Comparison of ENCODE assay signal across 9 cellular contexts in genomic region chr17:48051278-48051677, GRCh38. TPM values are rescaled to one million over a fixed set of nuclear protein-coding genes. Genes with fewer than 3 reads are reported as not detected.
DNase-seq lines count a peak whose midpoint lies in the region; ATAC-seq and TF ChIP-seq lines count a peak whose summit lies in the region.
"Had no signal": no experiment of that assay in that cellular context is flagged by ENCODE, and none has a peak within 500 bp of the region (broad histone marks: within the 10 kb centered on the region; RNA-seq: fewer than 3 reads in every experiment).

No MANE protein-coding gene starts in this region.

- H3K27me3 ChIP-seq in mucosa of rectum (ENCODE audit: control insufficient read depth in 2 of 2, insufficient read depth in 2 of 2, low read length in 2 of 2) (no peaks in the 10 kb centered on the region), vagina (no peaks in the 10 kb centered on the region)

- H3K4me1 Mint-ChIP-seq in natural killer cell treated with Interleukin-12 subunit alpha and Interleukin-12 subunit beta and Interleukin-15 and Interleukin-18, amount 100 ng/mL, for 72 hours (ENCODE audit: low read depth in 2 of 2), result peaks cover 66 to 76% of the 10 kb centered on the region in 2 donors
- H3K4me1 Mint-ChIP-seq in natural killer cell, result peaks cover 65 to 82% of the 10 kb centered on the region in 2 donors

- H3K27me3 Mint-ChIP-seq in natural killer cell treated with Interleukin-12 subunit alpha and Interleukin-12 subunit beta and Interleukin-15 and Interleukin-18, amount 100 ng/mL, for 72 hours, result no peaks in the 10 kb centered on the region
- no peaks in the 10 kb centered on the region for H3K27me3 Mint-ChIP-seq in natural killer cell (ENCODE audit: low read depth in 2 of 2)

- H3K4me3 ChIP-seq in choroid plexus epithelial cell (ENCODE audit: low read depth, low read length) (peak overlapping the region; percentile 81), mucosa of rectum (ENCODE audit: low read length in 2 of 2) (peak overlapping the region; percentile 17 to 37), vagina (peak overlapping the region; percentile 80 to 87)

- peaks cover 23% of the 10 kb centered on the region for H3K36me3 Mint-ChIP-seq in natural killer cell treated with Interleukin-12 subunit alpha and Interleukin-12 subunit beta and Interleukin-15 and Interleukin-18, amount 100 ng/mL, for 72 hours
- no peaks in the 10 kb centered on the region for H3K36me3 Mint-ChIP-seq in natural killer cell

- peak overlapping the region; percentile 51 for H3K4me3 Mint-ChIP-seq in natural killer cell treated with Interleukin-12 subunit alpha and Interleukin-12 subunit beta and Interleukin-15 and Interleukin-18, amount 100 ng/mL, for 72 hours
- H3K4me3 Mint-ChIP-seq in natural killer cell, result no peak overlapping the region

- H3K9me3 ChIP-seq in mucosa of rectum (ENCODE audit: control insufficient read depth in 2 of 2, low read length in 2 of 2), result no peaks in the 10 kb centered on the region
- H3K9me3 ChIP-seq in vagina, result no peaks in the 10 kb centered on the region

- no peak for TF ChIP-seq POLR2A in vagina (IDR thresholded peaks at IDR 0.05)

- DNase-seq in natural killer cell treated with Interleukin-12 subunit alpha and Interleukin-12 subunit beta and Interleukin-15 and Interleukin-18, amount 100 ng/mL, for 72 hours (ENCODE audit: low spot score), result no peak
- DNase-seq in natural killer cell (no peak), choroid plexus epithelial cell (ENCODE audit: low read depth) (no peak), vagina (ENCODE audit: extremely low spot score in 2 of 2) (no peak), GM20000 (ENCODE audit: low spot score) (no peak)
- DNase-seq in stimulated activated CD4-positive, alpha-beta T cell treated with anti-CD3 and anti-CD28 coated beads, Interleukin-4, amount 100 ng/mL, for 24 hours, result no peak
- DNase-seq: NCI-H2171 treated with DMSO at 0.1 percent for 48 hours had no signal

- peak overlapping the region; percentile 99 for H3K27ac ChIP-seq in mucosa of rectum (ENCODE audit: low read depth in 2 of 2, low read length in 2 of 2)
- H3K27ac ChIP-seq in vagina, result peak overlapping the region; percentile 99

- H3K36me3 ChIP-seq in mucosa of rectum (ENCODE audit: control insufficient read depth in 2 of 2, insufficient read depth in 2 of 2, low read length in 2 of 2), result peaks cover 14 to 40% of the 10 kb centered on the region in 2 donors
- peaks cover 0 to 8% of the 10 kb centered on the region in 2 donors for H3K36me3 ChIP-seq in vagina

- H3K9me3 Mint-ChIP-seq in natural killer cell treated with Interleukin-12 subunit alpha and Interleukin-12 subunit beta and Interleukin-15 and Interleukin-18, amount 100 ng/mL, for 72 hours, result no peaks in the 10 kb centered on the region
- no peaks in the 10 kb centered on the region for H3K9me3 Mint-ChIP-seq in natural killer cell

- H3K9ac ChIP-seq in mucosa of rectum (ENCODE audit: low read depth in 1 of 2, low read length in 2 of 2), result peak overlapping the region in 1 of 2 donors; percentile 88

- TF ChIP-seq CTCF in natural killer cell (IDR thresholded peaks at IDR 0.05) (no peak), choroid plexus epithelial cell (conservative IDR thresholded peaks at IDR 0.05; ENCODE audit: low read depth, low read length) (no peak), vagina (IDR thresholded peaks at IDR 0.05) (no peak), GM20000 (IDR thresholded peaks at IDR 0.05; ENCODE audit: extremely low read depth, missing control alignments) (no peak)

- ATAC-seq in natural killer cell treated with Interleukin-12 subunit alpha and Interleukin-12 subunit beta and Interleukin-15 and Interleukin-18, amount 100 ng/mL, for 72 hours, result no peak
- ATAC-seq in natural killer cell (no peak), HG02885 (IDR thresholded peaks at IDR 0.05; ENCODE audit: poor library complexity, unreplicated experiment) (no peak)

- H3K4me1 ChIP-seq in mucosa of rectum (ENCODE audit: control insufficient read depth in 2 of 2, insufficient read depth in 2 of 2, low read length in 2 of 2), result peaks cover 67 to 69% of the 10 kb centered on the region in 2 donors
- peaks cover 79% of the 10 kb centered on the region for H3K4me1 ChIP-seq in vagina

- peak overlapping the region; percentile 60 to 95 for H3K27ac Mint-ChIP-seq in natural killer cell treated with Interleukin-12 subunit alpha and Interleukin-12 subunit beta and Interleukin-15 and Interleukin-18, amount 100 ng/mL, for 72 hours
- peak overlapping the region in 1 of 2 donors; percentile 29 for H3K27ac Mint-ChIP-seq in natural killer cell

- intact Hi-C loops in natural killer cell (cut with micrococcal nuclease) (no loop called here), vagina (cut with DNase I) (no loop called here)

RNA-seq across cellular contexts. Expression of gene NFE2L1, which starts 3.1 kb away (rescaled TPM):
- 100 to 1,000 TPM; 103 to 153 TPM for total RNA-seq in natural killer cell treated with Interleukin-12 subunit alpha and Interleukin-12 subunit beta and Interleukin-15 and Interleukin-18, amount 100 ng/mL, for 72 hours
- total RNA-seq in natural killer cell (10 to 100 TPM; 38.6 to 53.4 (median 47.5) TPM), vagina (190 TPM)

RNA-seq across cellular contexts. Expression of gene COPZ2, which starts 13.7 kb away (rescaled TPM):
- 10 to 100 TPM; 14.9 to 32.9 TPM for total RNA-seq in natural killer cell treated with Interleukin-12 subunit alpha and Interleukin-12 subunit beta and Interleukin-15 and Interleukin-18, amount 100 ng/mL, for 72 hours
- 10 to 100 TPM; 15.9 to 19.1 (median 16.5) TPM for total RNA-seq in natural killer cell
- total RNA-seq in vagina, result 34.4 TPM

RNA-seq across cellular contexts. Expression of gene CBX1, which starts 50.0 kb away (rescaled TPM):
- 10 to 100 TPM; 51.8 to 58.5 TPM for total RNA-seq in natural killer cell treated with Interleukin-12 subunit alpha and Interleukin-12 subunit beta and Interleukin-15 and Interleukin-18, amount 100 ng/mL, for 72 hours
- total RNA-seq in natural killer cell, result 10 to 100 TPM; 16.9 to 25.4 (median 22.6) TPM
- 43.5 TPM for total RNA-seq in vagina

RNA-seq across cellular contexts. Expression of gene SNX11, which starts 56.3 kb away (rescaled TPM):
- 100 to 1,000 TPM in 1 of 2 donors, 10 to 100 TPM in 1; 82.2 to 164 TPM for total RNA-seq in natural killer cell treated with Interleukin-12 subunit alpha and Interleukin-12 subunit beta and Interleukin-15 and Interleukin-18, amount 100 ng/mL, for 72 hours
- total RNA-seq in natural killer cell, result 10 to 100 TPM; 22.4 to 43.2 (median 33.2) TPM
- total RNA-seq in vagina, result 15.0 TPM

Comparison
In these comparisons a context has a peak if more than half of its experiments do, and no peak if none do; other contexts are left out.
1. H3K4me3 ChIP-seq: peak in every context shown above with its lines; median percentile 84 in vagina; 81 in choroid plexus epithelial cell; 27 in mucosa of rectum.